Comparison of ENCODE assay signal across 12 cellular contexts in the genomic region with DNA sequence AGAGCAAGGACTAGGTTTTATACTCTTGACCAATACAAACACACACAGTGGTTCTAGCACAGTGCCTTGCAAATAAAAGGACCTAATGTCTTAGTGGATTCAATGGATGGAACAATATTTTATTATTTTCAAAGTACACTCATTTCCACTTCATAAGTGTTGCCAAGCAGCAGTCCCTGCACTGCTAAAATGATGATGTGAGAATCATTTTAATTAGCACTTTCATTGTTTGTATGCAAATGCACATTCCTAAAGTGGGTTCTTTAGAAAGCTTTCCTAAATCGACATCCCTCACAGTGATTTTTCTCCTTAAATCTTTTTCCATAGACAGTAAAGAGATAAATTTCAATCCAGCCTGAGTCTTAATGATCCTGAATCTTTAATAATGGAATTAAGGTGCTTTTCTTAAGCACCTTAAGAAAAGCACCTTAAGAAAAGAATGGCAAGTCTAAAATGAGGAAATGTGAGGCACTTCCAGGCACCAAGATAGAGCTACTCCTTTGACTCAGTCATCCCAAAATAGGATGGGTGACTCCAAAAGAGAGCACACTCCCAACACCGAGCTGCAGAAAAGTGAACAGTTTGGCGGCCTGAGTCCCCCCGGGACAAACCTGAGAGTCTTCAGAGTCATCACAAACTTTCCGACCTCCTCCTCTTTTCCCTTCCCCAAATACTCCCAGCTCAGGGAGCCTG.
A peak's percentile ranks its signal among the peaks of the same experiment; 100 is the strongest.
DNase-seq lines count a peak whose midpoint lies in the region; ATAC-seq and TF ChIP-seq lines count a peak whose summit lies in the region.
"Had no signal": no experiment of that assay in that cellular context is flagged by ENCODE, and none has a peak within 500 bp of the region (broad histone marks: within the 10 kb centered on the region; RNA-seq: fewer than 3 reads in every experiment).

No MANE protein-coding gene starts in this region.

- no peak for TF ChIP-seq EP300 in upper lobe of left lung (IDR thresholded peaks at IDR 0.05)

- H3K4me3 ChIP-seq in right cardiac atrium (ENCODE audit: low read length) (no peak overlapping the region), neural progenitor cell (no peak overlapping the region), upper lobe of left lung (no peak overlapping the region), osteoblast (ENCODE audit: insufficient read depth, low read length) (no peak overlapping the region)

- H3K4me1 ChIP-seq in right cardiac atrium (ENCODE audit: control insufficient read depth, insufficient read depth, low read length) (peaks cover 29% of the 10 kb centered on the region), neural progenitor cell (peaks cover 21% of the 10 kb centered on the region), upper lobe of left lung (peaks cover 51 to 71% (median 63%) of the 10 kb centered on the region in 4 donors), osteoblast (ENCODE audit: insufficient read depth, low read length) (no peaks in the 10 kb centered on the region)

- peaks cover 2% of the 10 kb centered on the region for H3K27me3 Mint-ChIP-seq in neural progenitor cell (ENCODE audit: insufficient read depth, low read depth)

- peak overlapping the region; percentile 47 for H3K27ac Mint-ChIP-seq in neural progenitor cell
- H3K27ac Mint-ChIP-seq: T-helper 1 cell treated with Interleukin-12 subunit alpha and Interleukin-12 subunit beta and Interleukin-4 antibody, amounts not matched to agents 30 μg/mL and 1 μg/mL, for 36 hours had no signal

- DNase-seq in right cardiac atrium: no peak
- no peak for DNase-seq in neural progenitor cell (ENCODE audit: low spot score)
- no peak for DNase-seq in upper lobe of left lung
- no peak for DNase-seq in ecto neural progenitor cell (ENCODE audit: low spot score)
- DNase-seq in osteoblast (ENCODE audit: insufficient read length, low spot score, missing footprints): no peak
- DNase-seq: occipital lobe; stimulated activated CD4-positive, alpha-beta T cell treated with anti-CD3 and anti-CD28 coated beads, Interleukin-2, amount 100 ng/mL, for 48 hours; stimulated activated naive CD8-positive, alpha-beta T cell treated with anti-CD3 and anti-CD28 coated beads, Interleukin-15, Interleukin-2, amounts not matched to agents 100 U/mL and 50 U/mL, for 24 hours had no signal

- TF ChIP-seq POLR2A in upper lobe of left lung (IDR thresholded peaks at IDR 0.05): no peak

- no peak overlapping the region for H3K9ac ChIP-seq in neural progenitor cell

- no peak overlapping the region for H3K4me2 ChIP-seq in neural progenitor cell
- H3K4me2 ChIP-seq in osteoblast (ENCODE audit: insufficient read depth, low read length): no peak overlapping the region

- H3K4me1 Mint-ChIP-seq in neural progenitor cell: peaks cover 62% of the 10 kb centered on the region
- H3K4me1 Mint-ChIP-seq: central memory CD8-positive, alpha-beta T cell had no signal

- WGBS in right cardiac atrium: 43% methylated on average over 5 of the region's 5 CpGs
- WGBS in upper lobe of left lung, 2 donors: 79 to 86% methylated on average over 5 of the region's 5 CpGs

- H3K27ac ChIP-seq in angular gyrus (ENCODE audit: low read depth, low read length) (peak overlapping the region; percentile 80), right cardiac atrium (ENCODE audit: low read length) (peak overlapping the region; percentile 100), neural progenitor cell (no peak overlapping the region), upper lobe of left lung (peak overlapping the region; percentile 80 to 86 (median 83)), osteoblast (ENCODE audit: low read depth, low read length) (no peak overlapping the region)

- H2AFZ ChIP-seq in neural progenitor cell (replicated peaks): no peak overlapping the region
- no peak overlapping the region for H2AFZ ChIP-seq in osteoblast (ENCODE audit: low read length)

- no peak overlapping the region for H3K4me3 Mint-ChIP-seq in neural progenitor cell
- H3K4me3 Mint-ChIP-seq: central memory CD8-positive, alpha-beta T cell; T-helper 1 cell treated with Interleukin-12 subunit alpha and Interleukin-12 subunit beta and Interleukin-4 antibody, amounts not matched to agents 30 μg/mL and 1 μg/mL, for 36 hours had no signal

- H3K9me3 ChIP-seq in right cardiac atrium (ENCODE audit: control insufficient read depth, low read length) (no peaks in the 10 kb centered on the region), neural progenitor cell (ENCODE audit: low read depth) (no peaks in the 10 kb centered on the region), upper lobe of left lung (no peaks in the 10 kb centered on the region), osteoblast (ENCODE audit: low read depth, low read length) (no peaks in the 10 kb centered on the region)

- H3K36me3 ChIP-seq in neural progenitor cell (no peaks in the 10 kb centered on the region), upper lobe of left lung (no peaks in the 10 kb centered on the region), osteoblast (ENCODE audit: insufficient read depth, low read length) (no peaks in the 10 kb centered on the region)

- no peak for TF ChIP-seq CTCF in neural progenitor cell (IDR thresholded peaks at IDR 0.05)
- TF ChIP-seq CTCF in upper lobe of left lung (IDR thresholded peaks at IDR 0.05): no peak
- no peak for TF ChIP-seq CTCF in osteoblast (IDR thresholded peaks at IDR 0.05; ENCODE audit: extremely low read depth, low read depth, low read length)

- H4K20me1 ChIP-seq in neural progenitor cell (ENCODE audit: low read depth) (no peaks in the 10 kb centered on the region), osteoblast (ENCODE audit: insufficient read depth, low read length) (no peaks in the 10 kb centered on the region)

- peak in 1 of 2 donors; percentile 1 for ATAC-seq in right cardiac atrium
- ATAC-seq in upper lobe of left lung (ENCODE audit: low FRiP score in 2 of 2): no peak
- ATAC-seq in HG03520 (IDR thresholded peaks at IDR 0.05; ENCODE audit: unreplicated experiment): no peak
- ATAC-seq: stimulated activated naive CD8-positive, alpha-beta T cell treated with anti-CD3 and anti-CD28 coated beads, Interleukin-15, Interleukin-2, amounts not matched to agents 100 U/mL and 50 U/mL, for 24 hours had no signal

- no peaks in the 10 kb centered on the region for H3K36me3 Mint-ChIP-seq in neural progenitor cell

- intact Hi-C loops in right cardiac atrium (cut with DNase I): loop anchor here in 1 of 4 donors (5.0 kb wide), 1 partner anchor 44 kb away; no protein-coding TSS in a partner anchor

- H3K9me3 Mint-ChIP-seq in neural progenitor cell: no peaks in the 10 kb centered on the region
- H3K9me3 Mint-ChIP-seq: central memory CD8-positive, alpha-beta T cell; T-helper 1 cell treated with Interleukin-12 subunit alpha and Interleukin-12 subunit beta and Interleukin-4 antibody, amounts not matched to agents 30 μg/mL and 1 μg/mL, for 36 hours had no signal

- no peaks in the 10 kb centered on the region for H3F3A ChIP-seq in neural progenitor cell (ENCODE audit: low read depth)

- H3K79me2 ChIP-seq in neural progenitor cell (ENCODE audit: low read depth) (no peaks in the 10 kb centered on the region), osteoblast (ENCODE audit: insufficient read depth, low read length) (no peaks in the 10 kb centered on the region)

- H3K27me3 ChIP-seq in right cardiac atrium (ENCODE audit: control insufficient read depth, insufficient read depth) (no peaks in the 10 kb centered on the region), neural progenitor cell (no peaks in the 10 kb centered on the region), upper lobe of left lung (no peaks in the 10 kb centered on the region), osteoblast (ENCODE audit: insufficient read depth, low read length) (no peaks in the 10 kb centered on the region)

Comparison
In these comparisons a context has a peak if more than half of its experiments do, and no peak if none do; other contexts are left out.
1. H3K27ac ChIP-seq: peak in angular gyrus (single experiment), right cardiac atrium (single experiment) and upper lobe of left lung (4 of 4); none in neural progenitor cell (single experiment) and osteoblast (single experiment).